Comparison of ENCODE assay signal across 38 cellular contexts in genomic region chr5:102270036-102270435, GRCh38. TPM values are rescaled to one million over a fixed set of nuclear protein-coding genes. Genes with fewer than 3 reads are reported as not detected.
"Had no signal": no experiment of that assay in that cellular context is flagged by ENCODE, and none has a peak within 500 bp of the region (broad histone marks: within the 10 kb centered on the region; RNA-seq: fewer than 3 reads in every experiment).

No MANE protein-coding gene starts in this region.

- H3K27ac Mint-ChIP-seq: activated naive CD4-positive, alpha-beta T cell treated with anti-CD3 and anti-CD28 coated beads for 36 hours; activated naive CD4-positive, alpha-beta T cell treated with anti-CD3 and anti-CD28 coated beads, Interleukin-2, amount 10 ng/mL, durations not matched to agents 7 days and 5 days; activated naive CD4-positive, alpha-beta T cell treated with anti-CD3 and anti-CD28 coated beads, Interleukin-2, amount 50 U/mL, for 24 hours; activated naive CD4-positive, alpha-beta T cell treated with anti-CD3 and anti-CD28 coated beads, Interleukin-2, amount 50 U/mL, for 72 hours; activated naive CD8-positive, alpha-beta T cell; activated naive CD8-positive, alpha-beta T cell treated with anti-CD3 and anti-CD28 coated beads for 36 hours; activated naive CD8-positive, alpha-beta T cell treated with anti-CD3 and anti-CD28 coated beads, Interleukin-2, amount 10 ng/mL, durations not matched to agents 7 days and 5 days; activated naive CD8-positive, alpha-beta T cell treated with anti-CD3 and anti-CD28 coated beads, Interleukin-2, amount 50 U/mL, for 24 hours; activated T-cell treated with anti-CD3 and anti-CD28 coated beads, Interleukin-2, amount 50 U/mL, for 24 hours; activated T-cell treated with anti-CD3 and anti-CD28 coated beads, Interleukin-2, amount 50 U/mL, for 72 hours; activated T-helper 1 cell treated with anti-CD3 and anti-CD28 coated beads, Interleukin-12 subunit alpha, Interleukin-12 subunit beta, Interleukin-2, Interleukin-4 antibody, amounts not matched to agents 30 ng/mL and 10 ng/mL and 1 ng/mL, durations not matched to agents 14 hours and 24 hours and 36 hours; activated T-helper 17 cell treated with anti-CD3 and anti-CD28 coated beads, Interleukin-2, amount 50 U/mL, for 72 hours; activated T-helper 2 cell treated with anti-CD3 and anti-CD28 coated beads, Interferon-gamma antibody, Interleukin-2, Interleukin-4, amounts not matched to agents 10 μg/mL and 5 μg/mL and 100 μg/mL, durations not matched to agents 14 hours and 24 hours and 36 hours; brain had no signal

- ATAC-seq: activated naive CD4-positive, alpha-beta T cell treated with anti-CD3 and anti-CD28 coated beads, Interleukin-2, amount 50 U/mL, for 72 hours; activated naive CD8-positive, alpha-beta T cell treated with anti-CD3 and anti-CD28 coated beads, Interleukin-2, amount 50 U/mL, for 24 hours; activated T-cell treated with anti-CD3 and anti-CD28 coated beads, Interleukin-2, amount 50 U/mL, for 4 hours; activated T-cell treated with anti-CD3 and anti-CD28 coated beads, Interleukin-2, amount 50 U/mL, for 72 hours; activated T-helper 17 cell treated with anti-CD3 and anti-CD28 coated beads, Interleukin-2, amount 50 U/mL, for 72 hours; body of pancreas had no signal

- H3K36me3 Mint-ChIP-seq: activated naive CD4-positive, alpha-beta T cell treated with anti-CD3 and anti-CD28 coated beads, Interleukin-2, amount 10 ng/mL, durations not matched to agents 7 days and 5 days; activated naive CD4-positive, alpha-beta T cell treated with anti-CD3 and anti-CD28 coated beads, Interleukin-2, amount 50 U/mL, for 24 hours; activated naive CD8-positive, alpha-beta T cell; activated naive CD8-positive, alpha-beta T cell treated with anti-CD3 and anti-CD28 coated beads, Interleukin-2, amount 10 ng/mL, durations not matched to agents 7 days and 5 days; brain had no signal

- H3K27me3 Mint-ChIP-seq: activated naive CD4-positive, alpha-beta T cell treated with anti-CD3 and anti-CD28 coated beads, Interleukin-2, amount 10 ng/mL, durations not matched to agents 7 days and 5 days; activated naive CD8-positive, alpha-beta T cell; activated naive CD8-positive, alpha-beta T cell treated with anti-CD3 and anti-CD28 coated beads, Interleukin-2, amount 10 ng/mL, durations not matched to agents 7 days and 5 days; activated naive CD8-positive, alpha-beta T cell treated with anti-CD3 and anti-CD28 coated beads, Interleukin-2, amount 50 U/mL, for 24 hours; activated T-cell treated with anti-CD3 and anti-CD28 coated beads, Interleukin-2, amount 50 U/mL, for 24 hours; brain; central memory CD8-positive, alpha-beta T cell had no signal

- DNase-seq: activated effector memory CD4-positive, alpha-beta T cell treated with anti-CD3 and anti-CD28 coated beads, Interleukin-2, amount 50 U/mL, for 16 hours; activated effector memory CD4-positive, alpha-beta T cell treated with Interleukin-2 at 50 U/mL for 16 hours; activated gamma-delta T cell; activated gamma-delta T cell treated with Interleukin-2 at 50 U/mL for 16 hours; activated naive CD4-positive, alpha-beta T cell; activated naive CD4-positive, alpha-beta T cell treated with anti-CD3 and anti-CD28 coated beads for 36 hours; activated naive CD4-positive, alpha-beta T cell treated with anti-CD3 and anti-CD28 coated beads, Interleukin-2, amount 10 ng/mL, durations not matched to agents 7 days and 5 days; activated naive CD4-positive, alpha-beta T cell treated with anti-CD3 and anti-CD28 coated beads, Interleukin-2, amount 50 U/mL, for 16 hours; activated naive CD4-positive, alpha-beta T cell treated with Interleukin-2 at 50 U/mL for 16 hours; activated naive CD8-positive, alpha-beta T cell treated with anti-CD3 and anti-CD28 coated beads for 36 hours; activated naive CD8-positive, alpha-beta T cell treated with anti-CD3 and anti-CD28 coated beads, Interleukin-2, amount 10 ng/mL, durations not matched to agents 7 days and 5 days; activated naive CD8-positive, alpha-beta T cell treated with anti-CD3 and anti-CD28 coated beads, Interleukin-2, amount 50 U/mL, for 24 hours; activated T-cell treated with anti-CD3 and anti-CD28 coated beads, Interleukin-2, amount 50 U/mL, for 1 hour; activated T-cell treated with anti-CD3 and anti-CD28 coated beads, Interleukin-2, amount 50 U/mL, for 24 hours; activated T-cell treated with anti-CD3 and anti-CD28 coated beads, Interleukin-2, amount 50 U/mL, for 4 hours; activated T-cell treated with anti-CD3 and anti-CD28 coated beads, Interleukin-2, amount 50 U/mL, for 48 hours; activated T-cell treated with anti-CD3 and anti-CD28 coated beads, Interleukin-2, amount 50 U/mL, for 72 hours; adrenal gland; amniotic stem cell; amygdala; anterior cingulate cortex; aorta; body of pancreas; brain microvascular endothelial cell; caudate nucleus; central memory CD4-positive, alpha-beta T cell; cerebellar nuclear complex had no signal

- H3K9me3 ChIP-seq: adrenal gland, ascending aorta, body of pancreas had no signal

- H3K4me3 ChIP-seq: adrenal gland, ascending aorta, body of pancreas, breast epithelium, cardiac muscle cell had no signal

- H3K4me3 Mint-ChIP-seq: activated naive CD4-positive, alpha-beta T cell treated with anti-CD3 and anti-CD28 coated beads for 36 hours; activated naive CD4-positive, alpha-beta T cell treated with anti-CD3 and anti-CD28 coated beads, Interleukin-2, amount 10 ng/mL, durations not matched to agents 7 days and 5 days; activated naive CD4-positive, alpha-beta T cell treated with anti-CD3 and anti-CD28 coated beads, Interleukin-2, amount 50 U/mL, for 24 hours; activated naive CD8-positive, alpha-beta T cell; activated naive CD8-positive, alpha-beta T cell treated with anti-CD3 and anti-CD28 coated beads for 36 hours; activated naive CD8-positive, alpha-beta T cell treated with anti-CD3 and anti-CD28 coated beads, Interleukin-2, amount 10 ng/mL, durations not matched to agents 7 days and 5 days; activated naive CD8-positive, alpha-beta T cell treated with anti-CD3 and anti-CD28 coated beads, Interleukin-2, amount 50 U/mL, for 24 hours; activated T-cell treated with anti-CD3 and anti-CD28 coated beads, Interleukin-2, amount 50 U/mL, for 24 hours; activated T-cell treated with anti-CD3 and anti-CD28 coated beads, Interleukin-2, amount 50 U/mL, for 4 hours; activated T-cell treated with anti-CD3 and anti-CD28 coated beads, Interleukin-2, amount 50 U/mL, for 72 hours; activated T-helper 1 cell treated with anti-CD3 and anti-CD28 coated beads, Interleukin-12 subunit alpha, Interleukin-12 subunit beta, Interleukin-2, Interleukin-4 antibody, amounts not matched to agents 30 ng/mL and 10 ng/mL and 1 ng/mL, durations not matched to agents 14 hours and 24 hours and 36 hours; activated T-helper 17 cell treated with anti-CD3 and anti-CD28 coated beads, Interleukin-2, amount 50 U/mL, for 72 hours; brain; central memory CD8-positive, alpha-beta T cell had no signal

- H3K4me1 ChIP-seq: adrenal gland, ascending aorta, body of pancreas, breast epithelium had no signal

- H3K4me1 Mint-ChIP-seq: activated naive CD4-positive, alpha-beta T cell treated with anti-CD3 and anti-CD28 coated beads, Interleukin-2, amount 10 ng/mL, durations not matched to agents 7 days and 5 days; activated naive CD4-positive, alpha-beta T cell treated with anti-CD3 and anti-CD28 coated beads, Interleukin-2, amount 50 U/mL, for 24 hours; activated naive CD8-positive, alpha-beta T cell treated with anti-CD3 and anti-CD28 coated beads for 36 hours; activated naive CD8-positive, alpha-beta T cell treated with anti-CD3 and anti-CD28 coated beads, Interleukin-2, amount 10 ng/mL, durations not matched to agents 7 days and 5 days; activated naive CD8-positive, alpha-beta T cell treated with anti-CD3 and anti-CD28 coated beads, Interleukin-2, amount 50 U/mL, for 24 hours; activated T-helper 17 cell treated with anti-CD3 and anti-CD28 coated beads, Interleukin-2, amount 50 U/mL, for 72 hours; brain; central memory CD8-positive, alpha-beta T cell had no signal

- H3K36me3 ChIP-seq: adrenal gland, ascending aorta, brain microvascular endothelial cell, breast epithelium, cardiac muscle cell had no signal

RNA-seq across cellular contexts. Expression of gene SLCO4C1, which starts 26.0 kb away (rescaled TPM):
- total RNA-seq: ascending aorta, cardiac muscle cell had no signal
